In genomic region chr5:172789687-172790495, GRCh38 we compare ENCODE assay signal across 2 cellular contexts.
TF ChIP-seq lines count a peak whose summit lies in the region.

No MANE protein-coding gene starts in this region.

TF ChIP-seq in K562, 482 proteins besides CTCF, POLR2A, EP300 and RAD21 (continues in another document):
- TF ChIP-seq ZBTB9 (CRISPR knock-in tag; IDR thresholded peaks at IDR 0.05) (no peak), HNRNPH1 (optimal IDR thresholded peaks at IDR 0.05; ENCODE audit: low read depth, low read length) (no peak), ZNF592 (IDR thresholded peaks at IDR 0.05) (peak; percentile 38; the same call in 1 of the 2 replicates), EP400 (IDR thresholded peaks at IDR 0.05) (no peak), XRCC3 (IDR thresholded peaks at IDR 0.05) (no peak), ZNF174 (CRISPR knock-in tag; IDR thresholded peaks at IDR 0.05) (no peak), ZNF79 (CRISPR knock-in tag; IDR thresholded peaks at IDR 0.05; ENCODE audit: low read depth) (no peak), UBTF (IDR thresholded peaks at IDR 0.05; ENCODE audit: borderline replicate concordance in 1 of 2, low read depth in 2 of 2, low read length in 2 of 2) (0 out of 4 replicates have a peak, but pooled peaks have one; percentile 6 to 37), EGR1 (conservative IDR thresholded peaks at IDR 0.05) (peak; percentile 14; the same call in 1 of the 2 replicates), RAD51 (IDR thresholded peaks at IDR 0.05; ENCODE audit: borderline replicate concordance, low read depth) (peak; percentile 97), TFAM (CRISPR knock-in tag; conservative IDR thresholded peaks at IDR 0.05) (no peak), PURB (CRISPR knock-in tag; IDR thresholded peaks at IDR 0.05; ENCODE audit: low read depth) (no peak), NR4A1 (CRISPR knock-in tag; IDR thresholded peaks at IDR 0.05) (no peak), NR4A1 (tag; IDR thresholded peaks at IDR 0.05) (no peak), MCM2 (IDR thresholded peaks at IDR 0.05; ENCODE audit: low read depth) (no peak), MYC (IDR thresholded peaks at IDR 0.05; ENCODE audit: low read depth, low read length) (no peak), MYC (CRISPR knock-in tag; IDR thresholded peaks at IDR 0.05; ENCODE audit: borderline replicate concordance, low read depth) (peak; percentile 38; the same call in 1 of the 2 replicates), POLR3A (IDR thresholded peaks at IDR 0.05; ENCODE audit: borderline replicate concordance, extremely low read depth, insufficient read depth, insufficient read length) (no peak)

TF ChIP-seq in HepG2, 621 proteins besides CTCF, POLR2A, EP300 and RAD21 (continues in another document):
- TF ChIP-seq GABPB1 (CRISPR knock-in tag; IDR thresholded peaks at IDR 0.05) (peak; percentile 11; the same call in 1 of the 2 replicates), ZBTB7A (CRISPR knock-in tag; IDR thresholded peaks at IDR 0.05) (peak; percentile 71; the same call in 1 of the 2 replicates), BCLAF1 (IDR thresholded peaks at IDR 0.05) (no peak), CSRNP1 (CRISPR knock-in tag; IDR thresholded peaks at IDR 0.05) (0 out of 2 replicates have a peak, but pooled peaks have one; percentile 21), HNRNPL (IDR thresholded peaks at IDR 0.05; ENCODE audit: low read depth, low read length) (peak; percentile 85; the same call in 1 of the 2 replicates), HBP1 (CRISPR knock-in tag; IDR thresholded peaks at IDR 0.05; ENCODE audit: low read depth) (0 out of 2 replicates have a peak, but pooled peaks have one; percentile 2), CSRNP2 (CRISPR knock-in tag; conservative IDR thresholded peaks at IDR 0.05; ENCODE audit: low read depth) (no peak), ZNF580 (CRISPR knock-in tag; IDR thresholded peaks at IDR 0.05; ENCODE audit: borderline replicate concordance, low read depth) (peak; percentile 72; the same call in 1 of the 2 replicates), TP53 (CRISPR knock-in tag; conservative IDR thresholded peaks at IDR 0.05) (no peak), RARA (CRISPR knock-in tag; IDR thresholded peaks at IDR 0.05) (0 out of 2 replicates have a peak, but pooled peaks have one; percentile 36), ZNF770 (CRISPR knock-in tag; IDR thresholded peaks at IDR 0.05) (peak; percentile 74), PAXIP1 (CRISPR knock-in tag; conservative IDR thresholded peaks at IDR 0.05) (peak; percentile 31; the same call in 1 of the 2 replicates), FOXJ3 (CRISPR knock-in tag; IDR thresholded peaks at IDR 0.05; ENCODE audit: borderline replicate concordance) (no peak), SALL1 (CRISPR knock-in tag; IDR thresholded peaks at IDR 0.05) (peak; percentile 37; the same call in 1 of the 2 replicates), ZNF441 (CRISPR knock-in tag; IDR thresholded peaks at IDR 0.05; ENCODE audit: borderline replicate concordance) (peak; percentile 22; the same call in 1 of the 2 replicates), PATZ1 (CRISPR knock-in tag; IDR thresholded peaks at IDR 0.05) (peak; percentile 17; the same call in 1 of the 2 replicates), USF2 (IDR thresholded peaks at IDR 0.05; ENCODE audit: low read depth, low read length) (peak; percentile 91), USF2 (CRISPR knock-in tag; IDR thresholded peaks at IDR 0.05; ENCODE audit: borderline replicate concordance) (peak; percentile 86; the same call in 1 of the 2 replicates), SMAD3 (CRISPR knock-in tag; IDR thresholded peaks at IDR 0.05) (peak; percentile 33; the same call in 1 of the 2 replicates), ETV5 (CRISPR knock-in tag; IDR thresholded peaks at IDR 0.05; ENCODE audit: borderline replicate concordance) (peak; percentile 7; the same call in 1 of the 2 replicates), ZNF574 (CRISPR knock-in tag; IDR thresholded peaks at IDR 0.05) (peak; percentile 21; the same call in 1 of the 2 replicates), HDAC6 (IDR thresholded peaks at IDR 0.05; ENCODE audit: low read depth, low read length) (no peak)
